ENCODE assay signal across 19 cellular contexts in the genomic region with DNA sequence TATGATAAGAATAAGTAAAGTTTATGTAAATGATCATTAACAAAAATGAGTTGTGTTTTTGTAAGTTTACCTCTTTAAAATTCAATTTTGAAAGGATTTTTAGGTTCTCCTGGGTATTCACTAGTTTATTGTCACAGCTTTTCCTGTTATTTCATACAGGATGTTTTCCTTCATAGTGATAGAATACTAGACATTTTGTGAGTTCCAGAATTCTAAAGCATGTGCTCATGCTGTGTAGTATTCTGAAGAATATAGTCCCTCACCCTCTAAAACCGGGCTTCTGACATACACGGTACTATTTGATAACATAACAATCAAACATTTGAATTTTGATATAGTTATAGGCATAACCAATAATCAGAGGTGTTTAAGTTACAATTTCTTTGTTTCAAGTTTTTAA. TPM values are rescaled to one million over a fixed set of nuclear protein-coding genes. Genes with fewer than 3 reads are reported as not detected.
DNase-seq lines count a peak whose midpoint lies in the region; ATAC-seq and FAIRE-seq lines count a peak whose summit lies in the region.
"Had no signal": no experiment of that assay in that cellular context is flagged by ENCODE, and none has a peak within 500 bp of the region (broad histone marks: within the 10 kb centered on the region; RNA-seq: fewer than 3 reads in every experiment).

No MANE protein-coding gene starts in this region.

- no peak for DNase-seq in activated naive CD4-positive, alpha-beta T cell treated with anti-CD3 and anti-CD28 coated beads, Interleukin-2, amount 50 U/mL, for 72 hours (ENCODE audit: low spot score in 2 of 2)
- no peak for DNase-seq in activated naive CD8-positive, alpha-beta T cell treated with anti-CD3 and anti-CD28 coated beads, Interleukin-2, amount 50 U/mL, for 24 hours
- DNase-seq in small intestine (no peak), frontal cortex (ENCODE audit: low spot score in 2 of 2) (no peak)
- DNase-seq: ACHN; Caco-2; GDM1; GM23248; HCEC 1CT; MV-4-11; NCI-H1694 treated with DMSO at 0.1 percent for 48 hours; NK-92 treated with Interleukin-12 subunit alpha and Interleukin-12 subunit beta, amount 100 ng/mL, for 24 hours; SHP77 treated with DMSO at 0.1 percent for 48 hours had no signal

- peaks cover 6% of the 10 kb centered on the region for H3K9me3 Mint-ChIP-seq in activated naive CD4-positive, alpha-beta T cell treated with anti-CD3 and anti-CD28 coated beads, Interleukin-2, amount 50 U/mL, for 24 hours
- peaks cover 5 to 11% of the 10 kb centered on the region in 2 donors for H3K9me3 Mint-ChIP-seq in activated naive CD4-positive, alpha-beta T cell treated with anti-CD3 and anti-CD28 coated beads, Interleukin-2, amount 50 U/mL, for 72 hours
- H3K9me3 Mint-ChIP-seq in activated naive CD8-positive, alpha-beta T cell treated with anti-CD3 and anti-CD28 coated beads, Interleukin-2, amount 50 U/mL, for 24 hours = peaks cover 4% of the 10 kb centered on the region

- H3K9me3 ChIP-seq in small intestine (ENCODE audit: control insufficient read depth, low read depth) = no peaks in the 10 kb centered on the region

- no peaks in the 10 kb centered on the region for H3K27me3 Mint-ChIP-seq in activated naive CD4-positive, alpha-beta T cell treated with anti-CD3 and anti-CD28 coated beads, Interleukin-2, amount 50 U/mL, for 24 hours
- no peaks in the 10 kb centered on the region for H3K27me3 Mint-ChIP-seq in activated naive CD8-positive, alpha-beta T cell treated with anti-CD3 and anti-CD28 coated beads, Interleukin-2, amount 50 U/mL, for 24 hours

- H3K4me1 Mint-ChIP-seq in activated naive CD4-positive, alpha-beta T cell treated with anti-CD3 and anti-CD28 coated beads, Interleukin-2, amount 50 U/mL, for 24 hours = peaks cover 75% of the 10 kb centered on the region
- H3K4me1 Mint-ChIP-seq in activated naive CD8-positive, alpha-beta T cell treated with anti-CD3 and anti-CD28 coated beads, Interleukin-2, amount 50 U/mL, for 24 hours = peaks cover 82% of the 10 kb centered on the region

- H3K27ac Mint-ChIP-seq in activated naive CD4-positive, alpha-beta T cell treated with anti-CD3 and anti-CD28 coated beads, Interleukin-2, amount 50 U/mL, for 24 hours = peak overlapping the region; percentile 77
- H3K27ac Mint-ChIP-seq in activated naive CD4-positive, alpha-beta T cell treated with anti-CD3 and anti-CD28 coated beads, Interleukin-2, amount 50 U/mL, for 72 hours = no peak overlapping the region
- H3K27ac Mint-ChIP-seq in activated naive CD8-positive, alpha-beta T cell treated with anti-CD3 and anti-CD28 coated beads, Interleukin-2, amount 50 U/mL, for 24 hours = peak overlapping the region; percentile 52

- WGBS in small intestine, 3 donors = 88 to 96% (median 96%) methylated on average over 2 of the region's 2 CpGs

- H3K4me1 ChIP-seq in small intestine (ENCODE audit: control insufficient read depth in 2 of 2, insufficient read depth in 1 of 2, low read depth in 1 of 2, low read length in 1 of 2) = no peaks in the 10 kb centered on the region
- H3K4me1 ChIP-seq: Caco-2 had no signal

- no peaks in the 10 kb centered on the region for H3K27me3 ChIP-seq in small intestine (ENCODE audit: control insufficient read depth in 2 of 2, insufficient read depth in 2 of 2, low read length in 2 of 2)

- H3K36me3 Mint-ChIP-seq in activated naive CD4-positive, alpha-beta T cell treated with anti-CD3 and anti-CD28 coated beads, Interleukin-2, amount 50 U/mL, for 24 hours = peaks cover 36% of the 10 kb centered on the region
- H3K36me3 Mint-ChIP-seq in activated naive CD4-positive, alpha-beta T cell treated with anti-CD3 and anti-CD28 coated beads, Interleukin-2, amount 50 U/mL, for 72 hours = peaks cover 14 to 54% of the 10 kb centered on the region in 2 donors
- H3K36me3 Mint-ChIP-seq in activated naive CD8-positive, alpha-beta T cell treated with anti-CD3 and anti-CD28 coated beads, Interleukin-2, amount 50 U/mL, for 24 hours (ENCODE audit: low read depth) = peaks cover 61% of the 10 kb centered on the region

- no peak for ATAC-seq in activated naive CD4-positive, alpha-beta T cell treated with anti-CD3 and anti-CD28 coated beads, Interleukin-2, amount 50 U/mL, for 72 hours
- no peak for ATAC-seq in activated naive CD8-positive, alpha-beta T cell treated with anti-CD3 and anti-CD28 coated beads, Interleukin-2, amount 50 U/mL, for 24 hours
- no peak for ATAC-seq in HG03196 (IDR thresholded peaks at IDR 0.05; ENCODE audit: unreplicated experiment)

- FAIRE-seq in G401.6 (lab: Jason Lieb, UNC) (peak; percentile 34), small intestine (lab: Jason Lieb, UNC) (peak; percentile 61), frontal cortex (lab: Jason Lieb, UNC) (no peak)

- H3K4me3 ChIP-seq in small intestine (ENCODE audit: low read depth in 1 of 2, low read length in 2 of 2) = no peak overlapping the region
- H3K4me3 ChIP-seq: GM23248 had no signal

- peak overlapping the region; percentile 47 for H3K4me3 Mint-ChIP-seq in activated naive CD4-positive, alpha-beta T cell treated with anti-CD3 and anti-CD28 coated beads, Interleukin-2, amount 50 U/mL, for 24 hours
- no peak overlapping the region for H3K4me3 Mint-ChIP-seq in activated naive CD8-positive, alpha-beta T cell treated with anti-CD3 and anti-CD28 coated beads, Interleukin-2, amount 50 U/mL, for 24 hours

- H3K36me3 ChIP-seq in small intestine (ENCODE audit: control insufficient read depth in 2 of 2, insufficient read depth in 2 of 2, low read length in 2 of 2) = no peaks in the 10 kb centered on the region

- H3K27ac ChIP-seq in small intestine (ENCODE audit: low read depth in 1 of 2, low read length in 1 of 2) = no peak overlapping the region
- H3K27ac ChIP-seq: C4-2B, GM23248, HL-60, KMS-11 had no signal

RNA-seq across cellular contexts. Expression of a gene that starts 10.7 kb away (rescaled TPM):
- 10 to 100 TPM; 27.0 to 31.7 TPM for total RNA-seq in activated naive CD4-positive, alpha-beta T cell treated with anti-CD3 and anti-CD28 coated beads, Interleukin-2, amount 50 U/mL, for 72 hours
- 1 to 10 TPM in 1 of 3 donors, under 1 TPM in 2; 0.22 to 3.2 (median 0.81) TPM for polyA plus RNA-seq in small intestine
- 6.9 TPM for total RNA-seq in frontal cortex

Comparison
In these comparisons a context has a peak if more than half of its experiments do, and no peak if none do; other contexts are left out.
1. H3K27ac Mint-ChIP-seq: peak in activated naive CD4-positive, alpha-beta T cell treated with anti-CD3 and anti-CD28 coated beads, Interleukin-2, amount 50 U/mL, for 24 hours (single experiment) and activated naive CD8-positive, alpha-beta T cell treated with anti-CD3 and anti-CD28 coated beads, Interleukin-2, amount 50 U/mL, for 24 hours (single experiment); none in activated naive CD4-positive, alpha-beta T cell treated with anti-CD3 and anti-CD28 coated beads, Interleukin-2, amount 50 U/mL, for 72 hours (0 of 2).